4 cellular contexts compared by ENCODE assay signal in the genomic region with DNA sequence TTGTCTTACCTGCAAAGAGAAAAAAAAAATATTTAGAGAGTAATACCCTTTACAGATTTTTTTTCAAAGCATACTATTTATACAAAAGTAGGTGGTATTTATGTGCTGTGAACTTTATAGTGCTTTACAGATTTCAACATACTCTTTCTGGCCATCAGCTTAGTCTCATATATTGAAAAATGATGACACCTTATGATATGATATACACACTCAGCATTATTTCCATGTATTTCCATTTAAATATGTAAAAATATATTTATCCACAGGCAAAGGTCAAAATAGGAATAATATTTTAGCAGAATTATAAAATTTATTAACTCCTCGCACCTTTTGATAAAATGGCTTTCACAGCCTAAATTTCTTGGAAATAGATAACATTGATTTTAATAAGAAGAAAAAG.
TF ChIP-seq lines count a peak whose summit lies in the region.

No MANE protein-coding gene starts in this region.

TF ChIP-seq in HepG2, 621 proteins besides CTCF, POLR2A, EP300 and RAD21:
- TF ChIP-seq MAFF (IDR thresholded peaks at IDR 0.05; ENCODE audit: low read depth, low read length) (peak; percentile 81), SMAD1 (CRISPR knock-in tag; IDR thresholded peaks at IDR 0.05; ENCODE audit: borderline replicate concordance, low read depth) (no peak), MAFK (conservative IDR thresholded peaks at IDR 0.05 in 1 of 2, IDR thresholded peaks at IDR 0.05 in 1 of 2; ENCODE audit: low read length in 2 of 2) (peak; percentile 58 to 77)

TF ChIP-seq in A549, 52 proteins besides CTCF, POLR2A, EP300 and RAD21:
- TF ChIP-seq POLR2AphosphoS2 (conservative IDR thresholded peaks at IDR 0.05; ENCODE audit: low read length) (no peak), MAFK (IDR thresholded peaks at IDR 0.05; ENCODE audit: partially characterized antibody) (peak; percentile 46)

TF ChIP-seq in IMR-90, 13 proteins besides CTCF, POLR2A, EP300 and RAD21:
- TF ChIP-seq RCOR1 (IDR thresholded peaks at IDR 0.05; ENCODE audit: insufficient replicate concordance, low read length) (no peak), MAFK (IDR thresholded peaks at IDR 0.05; ENCODE audit: low read depth, low read length) (peak; percentile 60)
TF ChIP-seq in IMR-90: peak in this region for 1.

TF ChIP-seq in K562, 482 proteins besides CTCF, POLR2A, EP300 and RAD21:
- TF ChIP-seq ZNF316 (IDR thresholded peaks at IDR 0.05) (peak; percentile 56), TOE1 (IDR thresholded peaks at IDR 0.05; ENCODE audit: borderline replicate concordance) (no peak), TOE1 (CRISPR knock-in tag; IDR thresholded peaks at IDR 0.05; ENCODE audit: borderline replicate concordance, low read depth) (no peak)
